ENCODE assay signal across 10 cellular contexts in genomic region chr10:131997366-131998049, GRCh38. TPM values are rescaled to one million over a fixed set of nuclear protein-coding genes. Genes with fewer than 3 reads are reported as not detected.
DNase-seq lines count a peak whose midpoint lies in the region; FAIRE-seq and TF ChIP-seq lines count a peak whose summit lies in the region.
"Had no signal": no experiment of that assay in that cellular context is flagged by ENCODE, and none has a peak within 500 bp of the region (broad histone marks: within the 10 kb centered on the region; RNA-seq: fewer than 3 reads in every experiment).

No MANE protein-coding gene starts in this region.

- no peak overlapping the region for H3K4me3 ChIP-seq in astrocyte of the spinal cord (ENCODE audit: low read depth, low read length)
- H3K4me3 ChIP-seq in keratinocyte (ENCODE audit: control insufficient read depth in 2 of 3, extremely low read depth in 1 of 3, insufficient read depth in 2 of 3, low read depth in 1 of 3, low read length in 3 of 3) = no peak overlapping the region
- peak overlapping the region in 4 of 5 donors; percentile 8 to 64 (median 18) for H3K4me3 ChIP-seq in subcutaneous abdominal adipose tissue (ENCODE audit: low read depth in 1 of 5, low read length in 5 of 5)

- H3K4me2 ChIP-seq in keratinocyte (ENCODE audit: control insufficient read depth, extremely low read depth, insufficient read depth, low read depth, low read length) = peak overlapping the region; percentile 48

- H3K27ac ChIP-seq in keratinocyte (ENCODE audit: control insufficient read depth, insufficient read depth, low read length) = no peak overlapping the region
- peak overlapping the region; percentile 78 for H3K27ac ChIP-seq in subcutaneous abdominal adipose tissue (ENCODE audit: low read depth, low read length)
- H3K27ac ChIP-seq: parathyroid adenoma had no signal

- no peaks in the 10 kb centered on the region for H3K79me2 ChIP-seq in keratinocyte (ENCODE audit: control insufficient read depth, insufficient read depth, low read length)
- H3K79me2 ChIP-seq: parathyroid adenoma had no signal

- no peaks in the 10 kb centered on the region for H3K36me3 ChIP-seq in keratinocyte (ENCODE audit: control insufficient read depth in 2 of 2, extremely low read depth in 1 of 2, insufficient read depth in 2 of 2, low read length in 2 of 2)
- no peaks in the 10 kb centered on the region for H3K36me3 ChIP-seq in subcutaneous abdominal adipose tissue (ENCODE audit: control insufficient read depth in 5 of 5, insufficient read depth in 5 of 5, low read length in 5 of 5)

- H3K9ac ChIP-seq in keratinocyte (ENCODE audit: control insufficient read depth, extremely low read depth, insufficient read depth, low read length) = no peak overlapping the region
- H3K9ac ChIP-seq in subcutaneous abdominal adipose tissue (ENCODE audit: low read length in 5 of 5) = peak overlapping the region in 2 of 5 donors; percentile 6 to 58
- H3K9ac ChIP-seq: parathyroid adenoma had no signal

- H3K9me1 ChIP-seq in keratinocyte (ENCODE audit: control insufficient read depth, extremely low read depth, insufficient read depth, low read length) = no peaks in the 10 kb centered on the region

- DNase-seq in HT-29 (ENCODE audit: low spot score) (peak; percentile 35), astrocyte of the spinal cord (ENCODE audit: low read depth, low spot score) (peak; percentile 78), keratinocyte (ENCODE audit: low read depth, low spot score) (no peak), SK-N-DZ (ENCODE audit: low spot score) (no peak), inferior parietal cortex (ENCODE audit: extremely low spot score) (no peak), posterior cingulate gyrus (no peak), NCI-H446 (lab: John Stamatoyannopoulos, UW) (no peak)
- DNase-seq: activated CD4-positive, alpha-beta memory T cell treated with anti-CD3 and anti-CD28 coated beads, Interleukin-2, amount 10 ng/mL, durations not matched to agents 7 days and 5 days had no signal

- H2AFZ ChIP-seq in keratinocyte (ENCODE audit: control insufficient read depth, low read length) = peak overlapping the region; percentile 41
- H2AFZ ChIP-seq: parathyroid adenoma had no signal

- no peaks in the 10 kb centered on the region for H4K20me1 ChIP-seq in keratinocyte (ENCODE audit: control insufficient read depth, extremely low read depth, insufficient read depth, low read length)

- dilution Hi-C loops in keratinocyte (cut with MboI; ENCODE audit: extremely low pct_ligation_motif_present, low sequenced_read_pairs) = no loop called here

- no peak for TF ChIP-seq CTCF in astrocyte of the spinal cord (IDR thresholded peaks at IDR 0.05; ENCODE audit: low read depth, low read length)
- TF ChIP-seq CTCF in keratinocyte (optimal IDR thresholded peaks at IDR 0.05 in 1 of 3, IDR thresholded peaks at IDR 0.05 in 1 of 3, conservative IDR thresholded peaks at IDR 0.05 in 1 of 3; ENCODE audit: extremely low read depth in 1 of 3, insufficient read depth in 2 of 3, low read length in 3 of 3) = no peak

- peaks cover 6% of the 10 kb centered on the region for H3K4me1 ChIP-seq in keratinocyte (ENCODE audit: control insufficient read depth, extremely low read depth, insufficient read depth, low read length)
- H3K4me1 ChIP-seq in subcutaneous abdominal adipose tissue (ENCODE audit: control insufficient read depth in 5 of 5, insufficient read depth in 5 of 5, low read length in 5 of 5) = peaks cover 12 to 48% (median 38%) of the 10 kb centered on the region in 5 donors

- no peak for FAIRE-seq in keratinocyte (lab: Jason Lieb, UNC)

- no peaks in the 10 kb centered on the region for H3K9me3 ChIP-seq in keratinocyte (ENCODE audit: control insufficient read depth, low read depth, low read length)
- H3K9me3 ChIP-seq in subcutaneous abdominal adipose tissue (ENCODE audit: control insufficient read depth in 5 of 5, low read length in 5 of 5) = no peaks in the 10 kb centered on the region

- H3K27me3 ChIP-seq in keratinocyte (ENCODE audit: control insufficient read depth, extremely low read depth, insufficient read depth, low read length) (no peaks in the 10 kb centered on the region), subcutaneous abdominal adipose tissue (ENCODE audit: control insufficient read depth in 5 of 5, insufficient read depth in 4 of 5, low read length in 5 of 5) (no peaks in the 10 kb centered on the region)

- in situ Hi-C loops in astrocyte of the spinal cord (cut with HindIII; ENCODE audit: low sequenced_read_pairs) = no loop called here

- intact Hi-C loops in posterior cingulate gyrus (cut with DNase I) = no loop called here

RNA-seq across cellular contexts. Expression of gene BNIP3, which starts 15.8 kb away (rescaled TPM):
- total RNA-seq in HT-29 (2014; rRNA removed; shearing (Covaris generic)) = not detected in 2 replicates
- polyA plus RNA-seq in keratinocyte = 42.7 to 77.9 TPM (median 55.2 TPM) in 3 replicates
- polyA plus RNA-seq in keratinocyte (2011; ENCODE audit: low read depth) = 45.3 TPM
- polyA plus RNA-seq in keratinocyte (2011; cell fraction: cytosol; rRNA removed) = 55.0 and 56.0 TPM in 2 replicates
- 32.1 and 38.4 TPM in 2 replicates for polyA plus RNA-seq in keratinocyte (2011; cell fraction: nucleus; rRNA removed)
- polyA plus RNA-seq in keratinocyte (2012; ENCODE audit: low replicate concordance) = 42.5 and 44.9 TPM in 2 replicates
- 11.4 to 26.2 TPM (median 18.2 TPM) in 3 replicates for polyA minus RNA-seq in keratinocyte
- polyA minus RNA-seq in keratinocyte (2011; cell fraction: cytosol; rRNA and poly(A)+ RNA removed) = 45.1 TPM
- polyA minus RNA-seq in keratinocyte (2011; cell fraction: nucleus; rRNA and poly(A)+ RNA removed) = 12.8 and 14.2 TPM in 2 replicates
- polyA plus RNA-seq in SK-N-DZ (2014; cell fraction: cytosol; rRNA removed) = 75.9 and 116 TPM in 2 replicates
- 112 and 136 TPM in 2 replicates for polyA plus RNA-seq in SK-N-DZ (2014; cell fraction: nucleus; rRNA removed)

Comparison
In these comparisons a context has a peak if more than half of its experiments do, and no peak if none do; other contexts are left out.
1. DNase-seq: peak in HT-29 (single experiment) and astrocyte of the spinal cord (single experiment); none in keratinocyte (single experiment), SK-N-DZ (single experiment), inferior parietal cortex (single experiment), posterior cingulate gyrus (0 of 10) and NCI-H446 (0 of 2).
2. H3K4me3 ChIP-seq: peak in subcutaneous abdominal adipose tissue (4 of 5); none in astrocyte of the spinal cord (single experiment) and keratinocyte (0 of 3).